1 cellular context compared by ENCODE assay signal in genomic region chr5:125411163-125412050, GRCh38.
TF ChIP-seq lines count a peak whose summit lies in the region.

No MANE protein-coding gene starts in this region.

TF ChIP-seq in HEK293, 187 proteins besides CTCF, POLR2A, EP300 and RAD21 (continued from another document):
- TF ChIP-seq MZF1 (tag by site-specific recombination; IDR thresholded peaks at IDR 0.05; ENCODE audit: borderline replicate concordance): peak; percentile 86
- peak; percentile 25; the same call in 1 of the 2 replicates for TF ChIP-seq FEZF1 (tag by site-specific recombination; IDR thresholded peaks at IDR 0.05)
- peak; percentile 74; the same call in 1 of the 2 replicates for TF ChIP-seq PRDM1 (tag by site-specific recombination; IDR thresholded peaks at IDR 0.05)
- TF ChIP-seq ZXDB (tag by site-specific recombination; IDR thresholded peaks at IDR 0.05): peak; percentile 44; the same call in 1 of the 2 replicates
